ENCODE assay signal across 8 cellular contexts in genomic region chr3:51371943-51372557, GRCh38. TPM values are rescaled to one million over a fixed set of nuclear protein-coding genes. Genes with fewer than 3 reads are reported as not detected.
DNase-seq lines count a peak whose midpoint lies in the region; ATAC-seq and TF ChIP-seq lines count a peak whose summit lies in the region.

No MANE protein-coding gene starts in this region.

- no peak overlapping the region for H2BK20ac ChIP-seq in H9 (ENCODE audit: low read depth, low read length, poor library complexity, severe bottlenecking)

- H3K4me1 ChIP-seq in H9 (ENCODE audit: insufficient read depth, low read length), result no peaks in the 10 kb centered on the region
- H3K4me1 ChIP-seq in Panc1 (ENCODE audit: control insufficient read depth, insufficient read depth, low read length), result no peaks in the 10 kb centered on the region
- H3K4me1 ChIP-seq in ascending aorta, result no peaks in the 10 kb centered on the region
- H3K4me1 ChIP-seq in right cardiac atrium (ENCODE audit: control insufficient read depth, insufficient read depth, low read length), result no peaks in the 10 kb centered on the region

- ATAC-seq in Panc1 (peak; percentile 85), right cardiac atrium (peak; percentile 22 to 34), HG02610 (IDR thresholded peaks at IDR 0.05; ENCODE audit: unreplicated experiment) (no peak), GM18505 (IDR thresholded peaks at IDR 0.05; ENCODE audit: unreplicated experiment) (no peak)

- H2BK15ac ChIP-seq in H9 (ENCODE audit: low read depth, low read length), result no peak overlapping the region

- H3K4ac ChIP-seq in H9 (ENCODE audit: low read depth, low read length), result no peak overlapping the region

- no peaks in the 10 kb centered on the region for H3K27me3 ChIP-seq in H9 (ENCODE audit: insufficient read depth, low read length)
- H3K27me3 ChIP-seq in Panc1 (ENCODE audit: control insufficient read depth, insufficient read depth, low read length), result no peaks in the 10 kb centered on the region
- H3K27me3 ChIP-seq in ascending aorta, result no peaks in the 10 kb centered on the region
- no peaks in the 10 kb centered on the region for H3K27me3 ChIP-seq in right cardiac atrium (ENCODE audit: control insufficient read depth, insufficient read depth)

- no peak overlapping the region for H4K8ac ChIP-seq in H9 (replicated peaks; ENCODE audit: insufficient read length, low read depth, low read length)

- H3K36me3 Mint-ChIP-seq in H9 (ENCODE audit: insufficient read depth in 1 of 3, low read depth in 3 of 3), result peaks cover 9 to 24% (median 17%) of the 10 kb centered on the region in 3 experiments; a peak in 6 of 7 replicates

- no peak overlapping the region for H3K4me2 ChIP-seq in H9 (ENCODE audit: insufficient read depth, insufficient read length, low read length)

- H2AK5ac ChIP-seq in H9 (ENCODE audit: insufficient read length, low read length), result no peak overlapping the region

- CTCF ChIA-PET in Panc1 (lab: Charles Lee), result interaction anchor here (0.6 to 1.5 kb wide), 5 partner anchors 151 to 1554 kb away, joined by 3 to 11 read pairs (median 6); partner anchors contain the start of gene MAPKAPK3

- no peaks in the 10 kb centered on the region for H4K20me1 ChIP-seq in H9 (ENCODE audit: control insufficient read depth, insufficient read depth, insufficient read length)

- no TSS peak for BruUV-seq in Panc1 (replicated peaks; lab: Mats Ljungman, UMichigan)

- intact Hi-C loops in Panc1 (cut with micrococcal nuclease; ENCODE audit: unreplicated experiment) (loop anchor here (2.0 to 10.0 kb wide), 4 partner anchors 271 to 755 kb away; partner anchors contain the start of genes DOCK3 and MAPKAPK3), ascending aorta (cut with DNase I) (loop anchor here (1.0 to 10.0 kb wide), 4 partner anchors 105 to 756 kb away; partner anchors contain the start of gene DOCK3), right cardiac atrium (cut with DNase I) (loop anchor here in 2 of 4 donors (2.0 to 5.0 kb wide), 2 partner anchors 755 kb away; partner anchors contain the start of gene MAPKAPK3 (in 2 of the 2))

- 0 out of 7 replicates have a peak overlapping the region, but pooled peaks of 1 of the 3 experiments have one; percentile 23 for H3K27ac Mint-ChIP-seq in H9

- H3K18ac ChIP-seq in H9 (ENCODE audit: insufficient read length, low read depth, low read length), result no peak overlapping the region

- H2BK5ac ChIP-seq in H9 (ENCODE audit: insufficient read length, low read length), result no peak overlapping the region

- no CpG with 5 or more reads among the region's 4 CpGs for WGBS in H9 (ENCODE audit: extremely low coverage, insufficient read length, low lambda C conversion rate)
- 25% methylated on average over 4 of the region's 4 CpGs for WGBS in right cardiac atrium

- H3K56ac ChIP-seq in H9 (ENCODE audit: insufficient read length, low read depth, low read length), result no peak overlapping the region

- H3K27me3 Mint-ChIP-seq in H9 (ENCODE audit: low read depth), result no peaks in the 10 kb centered on the region

- no peaks in the 10 kb centered on the region for H3K23me2 ChIP-seq in H9 (ENCODE audit: insufficient read length, low read depth, low read length, poor library complexity, severe bottlenecking)

- no peaks in the 10 kb centered on the region for H3K9me3 ChIP-seq in H9 (ENCODE audit: control insufficient read depth, low read depth, low read length)
- no peaks in the 10 kb centered on the region for H3K9me3 ChIP-seq in Panc1 (ENCODE audit: control insufficient read depth, insufficient read depth, low read depth, low read length)
- no peaks in the 10 kb centered on the region for H3K9me3 ChIP-seq in ascending aorta
- no peaks in the 10 kb centered on the region for H3K9me3 ChIP-seq in right cardiac atrium (ENCODE audit: control insufficient read depth, low read length)

- H2BK12ac ChIP-seq in H9 (ENCODE audit: insufficient read length, low read depth, low read length), result no peak overlapping the region

- in situ Hi-C loops in Panc1 (cut with HindIII; ENCODE audit: low pct_unique_long_range_greater_than_20kb, low sequenced_read_pairs), result no loop called here

- no peak overlapping the region for H4K91ac ChIP-seq in H9 (ENCODE audit: insufficient read length, low read depth, low read length)

- H3K4me3 Mint-ChIP-seq in H9, result no peak overlapping the region

- H3K36me3 ChIP-seq in Panc1 (ENCODE audit: control insufficient read depth, insufficient read depth, low read length), result no peaks in the 10 kb centered on the region
- H3K36me3 ChIP-seq in ascending aorta, result no peaks in the 10 kb centered on the region

- peak; percentile 18 for DNase-seq in COR-L47 (lab: John Stamatoyannopoulos, UW)
- DNase-seq in H9, result peak; percentile 52
- peak; percentile 35 for DNase-seq in Panc1 (ENCODE audit: low read depth, low spot score)
- peak in 1 of 2 donors; percentile 75 for DNase-seq in ascending aorta (ENCODE audit: low spot score in 2 of 2)
- DNase-seq in right cardiac atrium, result no peak
- peak; percentile 25 for DNase-seq in skeletal muscle cell (ENCODE audit: low read depth)

- no peak overlapping the region for H4K5ac ChIP-seq in H9 (ENCODE audit: insufficient read length, low read depth, low read length)

- no peak for TF ChIP-seq POLR2A in GM18505 (IDR thresholded peaks at IDR 0.05; ENCODE audit: borderline replicate concordance, extremely low read depth, insufficient read depth, insufficient read length)

- peaks cover 9 to 14% of the 10 kb centered on the region in 2 experiments for H3K9me3 Mint-ChIP-seq in H9

- POLR2A ChIA-PET in Panc1 (lab: Charles Lee), result no interaction called here

- H3K79me1 ChIP-seq in H9 (ENCODE audit: insufficient read depth, low read depth, low read length, poor library complexity, severe bottlenecking), result no peaks in the 10 kb centered on the region

- peaks cover 0 to 4% of the 10 kb centered on the region in 2 experiments; a peak in 2 of 4 replicates for H3K4me1 Mint-ChIP-seq in H9

- H3K4me3 ChIP-seq in Panc1 (ENCODE audit: low read depth in 2 of 2, low read length in 2 of 2), result no peak overlapping the region
- no peak overlapping the region for H3K4me3 ChIP-seq in ascending aorta
- no peak overlapping the region for H3K4me3 ChIP-seq in right cardiac atrium (ENCODE audit: low read length)
- no peak overlapping the region for H3K4me3 ChIP-seq in skeletal muscle cell (ENCODE audit: low read depth, low read length)

- H2BK120ac ChIP-seq in H9 (ENCODE audit: low read depth, low read length, poor library complexity, severe bottlenecking), result no peak overlapping the region

- H3T11ph ChIP-seq in H9 (ENCODE audit: low read length), result no peak overlapping the region

- H3K27ac ChIP-seq in H9 (ENCODE audit: insufficient read length, low read depth, low read length) (no peak overlapping the region), Panc1 (ENCODE audit: low read length) (no peak overlapping the region), ascending aorta (no peak overlapping the region), right cardiac atrium (ENCODE audit: low read length) (no peak overlapping the region)

- no peak overlapping the region for H3K23ac ChIP-seq in H9 (ENCODE audit: insufficient read length, low read depth, low read length)

- no peak overlapping the region for H3K9ac ChIP-seq in H9 (ENCODE audit: extremely low read depth, insufficient read length, low read length)

- no peak overlapping the region for H2AFZ ChIP-seq in H9 (ENCODE audit: low read length)

- no peak overlapping the region for H3K14ac ChIP-seq in H9 (ENCODE audit: insufficient read depth, low read length)

- TF ChIP-seq CTCF in H9 (conservative IDR thresholded peaks at IDR 0.05) (peak; percentile 87), Panc1 (IDR thresholded peaks at IDR 0.05) (peak; percentile 79), ascending aorta (IDR thresholded peaks at IDR 0.05) (peak; percentile 47 to 81 (median 63))

- H3K79me2 ChIP-seq in H9 (ENCODE audit: insufficient read depth, low read length), result no peaks in the 10 kb centered on the region

RNA-seq across cellular contexts. Expression of gene MANF, which starts 13.0 kb away (rescaled TPM):
- 145 and 148 TPM in 2 replicates for total RNA-seq in H9 (2021)
- 69.9 TPM for total RNA-seq in Panc1 (2021; ENCODE audit: unreplicated experiment)
- 57.3 TPM for polyA plus RNA-seq in Panc1 (2012; ENCODE audit: insufficient read length)
- 34.4 TPM for total RNA-seq in ascending aorta
- 100 to 1,000 TPM in 1 of 4 donors, 10 to 100 TPM in 3; 51.7 to 120 (median 86.9) TPM for total RNA-seq in right cardiac atrium
- polyA plus RNA-seq in right cardiac atrium, result 49.2 TPM

RNA-seq across cellular contexts. Expression of gene RBM15B, which starts 19.0 kb away (rescaled TPM):
- 61.1 and 61.9 TPM in 2 replicates for total RNA-seq in H9 (2021)
- total RNA-seq in Panc1 (2021; ENCODE audit: unreplicated experiment), result 30.9 TPM
- polyA plus RNA-seq in Panc1 (2012; ENCODE audit: insufficient read length), result 30.8 TPM
- total RNA-seq in ascending aorta, result 33.0 TPM
- total RNA-seq in right cardiac atrium, result 10 to 100 TPM; 15.0 to 19.6 (median 15.6) TPM
- 8.7 TPM for polyA plus RNA-seq in right cardiac atrium

Comparison
In these comparisons a context has a peak if more than half of its experiments do, and no peak if none do; other contexts are left out.
1. DNase-seq: peak in COR-L47 (single experiment), H9 (single experiment), Panc1 (single experiment) and skeletal muscle cell (single experiment); none in right cardiac atrium (0 of 3).
2. ATAC-seq: peak in Panc1 (single experiment) and right cardiac atrium (2 of 2); none in HG02610 (single experiment) and GM18505 (single experiment).
3. Peak in every context shown above with its lines, with median percentiles within 50 percentile points of each other: CTCF ChIP-seq.